Comparison of ENCODE assay signal across 1 cellular context in the genomic region with DNA sequence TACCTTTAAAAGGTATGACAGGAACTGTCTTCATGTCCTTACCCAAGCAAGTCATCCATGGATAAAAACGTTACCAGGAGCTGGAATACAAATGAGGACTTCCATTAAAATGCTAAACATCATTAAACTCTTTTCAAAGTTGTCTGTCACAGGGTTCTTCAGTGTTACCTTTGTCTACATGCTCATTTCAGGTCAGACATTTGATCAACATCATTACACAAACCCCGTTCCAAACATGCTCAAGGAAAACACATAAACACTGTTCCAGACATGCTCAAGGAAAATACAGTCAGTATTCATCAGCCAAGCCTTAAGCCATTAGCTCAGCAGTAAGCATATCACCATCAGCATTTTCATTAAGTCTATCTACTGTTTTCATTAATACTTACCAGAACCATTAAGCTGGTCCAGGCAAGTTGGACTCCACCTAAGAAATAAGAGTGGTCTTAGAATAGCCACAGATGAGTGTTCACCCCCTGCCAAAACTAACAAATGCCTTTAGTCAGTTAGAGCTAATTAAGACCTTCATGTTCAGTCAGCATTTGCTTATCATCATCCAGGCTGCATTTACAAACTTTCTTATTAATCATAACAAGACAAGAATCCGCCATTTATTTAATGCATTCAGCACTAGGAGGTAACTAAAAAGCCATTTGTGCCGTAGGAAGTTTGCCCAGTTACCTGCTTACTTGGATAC.
A peak's percentile ranks its signal among the peaks of the same experiment; 100 is the strongest.
TF ChIP-seq lines count a peak whose summit lies in the region.

No MANE protein-coding gene starts in this region.

TF ChIP-seq in K562, 482 proteins besides CTCF, POLR2A, EP300 and RAD21 (continued from another document):
- TF ChIP-seq CCNT2 (IDR thresholded peaks at IDR 0.05; ENCODE audit: borderline replicate concordance, extremely low read depth, insufficient read length, low read depth, low read length) (no peak), PHF8 (IDR thresholded peaks at IDR 0.05; ENCODE audit: borderline replicate concordance, low read length) (no peak; the same call in 1 of the 2 replicates), RFX1 (IDR thresholded peaks at IDR 0.05) (no peak), POLR2AphosphoS2 (IDR thresholded peaks at IDR 0.05; ENCODE audit: low read length) (0 out of 2 replicates have a peak, but pooled peaks have one; percentile 34), RBBP5 (IDR thresholded peaks at IDR 0.05; ENCODE audit: borderline replicate concordance, insufficient read depth, low read length, poor library complexity, severe bottlenecking) (peak; percentile 10), POLR2G (IDR thresholded peaks at IDR 0.05; ENCODE audit: low read depth, low read length) (peak; percentile 62), ZNF311 (CRISPR knock-in tag; IDR thresholded peaks at IDR 0.05) (no peak), FOXJ3 (CRISPR knock-in tag; IDR thresholded peaks at IDR 0.05) (no peak), ZNF584 (CRISPR knock-in tag; IDR thresholded peaks at IDR 0.05; ENCODE audit: low read depth) (no peak), ZNF586 (CRISPR knock-in tag; conservative IDR thresholded peaks at IDR 0.05) (no peak), ZBTB17 (CRISPR knock-in tag; IDR thresholded peaks at IDR 0.05) (no peak), PHB (CRISPR knock-in tag; IDR thresholded peaks at IDR 0.05) (no peak), HSF4 (CRISPR knock-in tag; IDR thresholded peaks at IDR 0.05; ENCODE audit: borderline replicate concordance) (no peak), DACH1 (IDR thresholded peaks at IDR 0.05; ENCODE audit: partially characterized antibody) (peak; percentile 38), ELF2 (CRISPR knock-in tag; IDR thresholded peaks at IDR 0.05) (peak; percentile 14; the same call in 1 of the 2 replicates), HEY1 (CRISPR knock-in tag; IDR thresholded peaks at IDR 0.05; ENCODE audit: borderline replicate concordance) (no peak), BRD4 (IDR thresholded peaks at IDR 0.05) (no peak), ETV6 (IDR thresholded peaks at IDR 0.05; ENCODE audit: borderline replicate concordance in 1 of 2, low read depth in 2 of 2, low read length in 1 of 2) (no peak), ETV6 (CRISPR knock-in tag; IDR thresholded peaks at IDR 0.05; ENCODE audit: borderline replicate concordance) (no peak), SIRT6 (IDR thresholded peaks at IDR 0.05; ENCODE audit: low read depth, low read length) (no peak)
- TF ChIP-seq, protein P1, sequence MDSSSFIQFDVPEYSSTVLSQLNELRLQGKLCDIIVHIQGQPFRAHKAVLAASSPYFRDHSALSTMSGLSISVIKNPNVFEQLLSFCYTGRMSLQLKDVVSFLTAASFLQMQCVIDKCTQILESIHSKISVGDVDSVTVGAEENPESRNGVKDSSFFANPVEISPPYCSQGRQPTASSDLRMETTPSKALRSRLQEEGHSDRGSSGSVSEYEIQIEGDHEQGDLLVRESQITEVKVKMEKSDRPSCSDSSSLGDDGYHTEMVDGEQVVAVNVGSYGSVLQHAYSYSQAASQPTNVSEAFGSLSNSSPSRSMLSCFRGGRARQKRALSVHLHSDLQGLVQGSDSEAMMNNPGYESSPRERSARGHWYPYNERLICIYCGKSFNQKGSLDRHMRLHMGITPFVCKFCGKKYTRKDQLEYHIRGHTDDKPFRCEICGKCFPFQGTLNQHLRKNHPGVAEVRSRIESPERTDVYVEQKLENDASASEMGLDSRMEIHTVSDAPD (CRISPR knock-in tag; IDR thresholded peaks at IDR 0.05), result no peak
- TF ChIP-seq, protein P2, sequence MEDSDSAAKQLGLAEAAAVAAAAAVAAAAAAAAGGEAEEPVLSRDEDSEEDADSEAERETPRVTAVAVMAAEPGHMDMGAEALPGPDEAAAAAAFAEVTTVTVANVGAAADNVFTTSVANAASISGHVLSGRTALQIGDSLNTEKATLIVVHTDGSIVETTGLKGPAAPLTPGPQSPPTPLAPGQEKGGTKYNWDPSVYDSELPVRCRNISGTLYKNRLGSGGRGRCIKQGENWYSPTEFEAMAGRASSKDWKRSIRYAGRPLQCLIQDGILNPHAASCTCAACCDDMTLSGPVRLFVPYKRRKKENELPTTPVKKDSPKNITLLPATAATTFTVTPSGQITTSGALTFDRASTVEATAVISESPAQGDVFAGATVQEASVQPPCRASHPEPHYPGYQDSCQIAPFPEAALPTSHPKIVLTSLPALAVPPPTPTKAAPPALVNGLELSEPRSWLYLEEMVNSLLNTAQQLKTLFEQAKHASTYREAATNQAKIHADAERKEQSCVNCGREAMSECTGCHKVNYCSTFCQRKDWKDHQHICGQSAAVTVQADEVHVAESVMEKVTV (CRISPR knock-in tag; IDR thresholded peaks at IDR 0.05), result no peak
- TF ChIP-seq, protein P3, sequence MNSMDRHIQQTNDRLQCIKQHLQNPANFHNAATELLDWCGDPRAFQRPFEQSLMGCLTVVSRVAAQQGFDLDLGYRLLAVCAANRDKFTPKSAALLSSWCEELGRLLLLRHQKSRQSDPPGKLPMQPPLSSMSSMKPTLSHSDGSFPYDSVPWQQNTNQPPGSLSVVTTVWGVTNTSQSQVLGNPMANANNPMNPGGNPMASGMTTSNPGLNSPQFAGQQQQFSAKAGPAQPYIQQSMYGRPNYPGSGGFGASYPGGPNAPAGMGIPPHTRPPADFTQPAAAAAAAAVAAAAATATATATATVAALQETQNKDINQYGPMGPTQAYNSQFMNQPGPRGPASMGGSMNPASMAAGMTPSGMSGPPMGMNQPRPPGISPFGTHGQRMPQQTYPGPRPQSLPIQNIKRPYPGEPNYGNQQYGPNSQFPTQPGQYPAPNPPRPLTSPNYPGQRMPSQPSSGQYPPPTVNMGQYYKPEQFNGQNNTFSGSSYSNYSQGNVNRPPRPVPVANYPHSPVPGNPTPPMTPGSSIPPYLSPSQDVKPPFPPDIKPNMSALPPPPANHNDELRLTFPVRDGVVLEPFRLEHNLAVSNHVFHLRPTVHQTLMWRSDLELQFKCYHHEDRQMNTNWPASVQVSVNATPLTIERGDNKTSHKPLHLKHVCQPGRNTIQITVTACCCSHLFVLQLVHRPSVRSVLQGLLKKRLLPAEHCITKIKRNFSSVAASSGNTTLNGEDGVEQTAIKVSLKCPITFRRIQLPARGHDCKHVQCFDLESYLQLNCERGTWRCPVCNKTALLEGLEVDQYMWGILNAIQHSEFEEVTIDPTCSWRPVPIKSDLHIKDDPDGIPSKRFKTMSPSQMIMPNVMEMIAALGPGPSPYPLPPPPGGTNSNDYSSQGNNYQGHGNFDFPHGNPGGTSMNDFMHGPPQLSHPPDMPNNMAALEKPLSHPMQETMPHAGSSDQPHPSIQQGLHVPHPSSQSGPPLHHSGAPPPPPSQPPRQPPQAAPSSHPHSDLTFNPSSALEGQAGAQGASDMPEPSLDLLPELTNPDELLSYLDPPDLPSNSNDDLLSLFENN (IDR thresholded peaks at IDR 0.05; ENCODE audit: low read depth in 2 of 2, low read length in 2 of 2), result no peak
- TF ChIP-seq, protein P4, sequence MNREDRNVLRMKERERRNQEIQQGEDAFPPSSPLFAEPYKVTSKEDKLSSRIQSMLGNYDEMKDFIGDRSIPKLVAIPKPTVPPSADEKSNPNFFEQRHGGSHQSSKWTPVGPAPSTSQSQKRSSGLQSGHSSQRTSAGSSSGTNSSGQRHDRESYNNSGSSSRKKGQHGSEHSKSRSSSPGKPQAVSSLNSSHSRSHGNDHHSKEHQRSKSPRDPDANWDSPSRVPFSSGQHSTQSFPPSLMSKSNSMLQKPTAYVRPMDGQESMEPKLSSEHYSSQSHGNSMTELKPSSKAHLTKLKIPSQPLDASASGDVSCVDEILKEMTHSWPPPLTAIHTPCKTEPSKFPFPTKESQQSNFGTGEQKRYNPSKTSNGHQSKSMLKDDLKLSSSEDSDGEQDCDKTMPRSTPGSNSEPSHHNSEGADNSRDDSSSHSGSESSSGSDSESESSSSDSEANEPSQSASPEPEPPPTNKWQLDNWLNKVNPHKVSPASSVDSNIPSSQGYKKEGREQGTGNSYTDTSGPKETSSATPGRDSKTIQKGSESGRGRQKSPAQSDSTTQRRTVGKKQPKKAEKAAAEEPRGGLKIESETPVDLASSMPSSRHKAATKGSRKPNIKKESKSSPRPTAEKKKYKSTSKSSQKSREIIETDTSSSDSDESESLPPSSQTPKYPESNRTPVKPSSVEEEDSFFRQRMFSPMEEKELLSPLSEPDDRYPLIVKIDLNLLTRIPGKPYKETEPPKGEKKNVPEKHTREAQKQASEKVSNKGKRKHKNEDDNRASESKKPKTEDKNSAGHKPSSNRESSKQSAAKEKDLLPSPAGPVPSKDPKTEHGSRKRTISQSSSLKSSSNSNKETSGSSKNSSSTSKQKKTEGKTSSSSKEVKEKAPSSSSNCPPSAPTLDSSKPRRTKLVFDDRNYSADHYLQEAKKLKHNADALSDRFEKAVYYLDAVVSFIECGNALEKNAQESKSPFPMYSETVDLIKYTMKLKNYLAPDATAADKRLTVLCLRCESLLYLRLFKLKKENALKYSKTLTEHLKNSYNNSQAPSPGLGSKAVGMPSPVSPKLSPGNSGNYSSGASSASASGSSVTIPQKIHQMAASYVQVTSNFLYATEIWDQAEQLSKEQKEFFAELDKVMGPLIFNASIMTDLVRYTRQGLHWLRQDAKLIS (CRISPR knock-in tag; IDR thresholded peaks at IDR 0.05), result peak; percentile 80; the same call in 1 of the 2 replicates
- TF ChIP-seq, protein P5, sequence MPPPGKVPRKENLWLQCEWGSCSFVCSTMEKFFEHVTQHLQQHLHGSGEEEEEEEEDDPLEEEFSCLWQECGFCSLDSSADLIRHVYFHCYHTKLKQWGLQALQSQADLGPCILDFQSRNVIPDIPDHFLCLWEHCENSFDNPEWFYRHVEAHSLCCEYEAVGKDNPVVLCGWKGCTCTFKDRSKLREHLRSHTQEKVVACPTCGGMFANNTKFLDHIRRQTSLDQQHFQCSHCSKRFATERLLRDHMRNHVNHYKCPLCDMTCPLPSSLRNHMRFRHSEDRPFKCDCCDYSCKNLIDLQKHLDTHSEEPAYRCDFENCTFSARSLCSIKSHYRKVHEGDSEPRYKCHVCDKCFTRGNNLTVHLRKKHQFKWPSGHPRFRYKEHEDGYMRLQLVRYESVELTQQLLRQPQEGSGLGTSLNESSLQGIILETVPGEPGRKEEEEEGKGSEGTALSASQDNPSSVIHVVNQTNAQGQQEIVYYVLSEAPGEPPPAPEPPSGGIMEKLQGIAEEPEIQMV (tag; conservative IDR thresholded peaks at IDR 0.05; ENCODE audit: low read depth), result no peak
